In genomic region chr19:6476155-6476895, GRCh38 we compare ENCODE assay signal across 8 cellular contexts. TPM values are rescaled to one million over a fixed set of nuclear protein-coding genes. Genes with fewer than 3 reads are reported as not detected.
DNase-seq lines count a peak whose midpoint lies in the region; ATAC-seq and TF ChIP-seq lines count a peak whose summit lies in the region.

No MANE protein-coding gene starts in this region.

- H3K4me1 ChIP-seq in ES-I3 (ENCODE audit: insufficient read depth, low read length), result peaks cover 3% of the 10 kb centered on the region; the same call in 1 of the 2 replicates
- H3K4me1 ChIP-seq in testis, result no peaks in the 10 kb centered on the region

- no peaks in the 10 kb centered on the region for H3K36me3 Mint-ChIP-seq in natural killer cell treated with Interleukin-12 subunit alpha and Interleukin-12 subunit beta and Interleukin-15 and Interleukin-18, amount 100 ng/mL, for 72 hours

- no peak overlapping the region for H3K27ac ChIP-seq in testis

- no peaks in the 10 kb centered on the region for H3K9me3 Mint-ChIP-seq in natural killer cell treated with Interleukin-12 subunit alpha and Interleukin-12 subunit beta and Interleukin-15 and Interleukin-18, amount 100 ng/mL, for 72 hours

- no peak for TF ChIP-seq POLR2A in testis (IDR thresholded peaks at IDR 0.05)

- H3K9me3 ChIP-seq in ES-I3 (ENCODE audit: control insufficient read depth, insufficient read depth, low read length) (no peaks in the 10 kb centered on the region), testis (no peaks in the 10 kb centered on the region)

- H3K9ac ChIP-seq in ES-I3 (ENCODE audit: low read depth, low read length), result peak overlapping the region; percentile 64

- H3K27me3 Mint-ChIP-seq in natural killer cell treated with Interleukin-12 subunit alpha and Interleukin-12 subunit beta and Interleukin-15 and Interleukin-18, amount 100 ng/mL, for 72 hours, result no peaks in the 10 kb centered on the region

- 12 to 16% methylated on average over 11 to 33 of the region's 33 CpGs for WGBS in testis, 2 donors

- intact Hi-C loops in testis (cut with DNase I; ENCODE audit: low total_unique reads), result no loop called here

- H3K27ac Mint-ChIP-seq in natural killer cell treated with Interleukin-12 subunit alpha and Interleukin-12 subunit beta and Interleukin-15 and Interleukin-18, amount 100 ng/mL, for 72 hours, result no peak overlapping the region

- no peaks in the 10 kb centered on the region for H3K36me3 ChIP-seq in ES-I3 (ENCODE audit: insufficient read depth, low read length)
- no peaks in the 10 kb centered on the region for H3K36me3 ChIP-seq in testis (ENCODE audit: low read depth, missing control alignments)

- DNase-seq in NCI-H774 (lab: John Stamatoyannopoulos, UW), result peak; percentile 77
- peak; percentile 87 to 90 for DNase-seq in activated T-cell treated with anti-CD3 and anti-CD28 coated beads, Interleukin-2, amount 50 U/mL, for 48 hours
- DNase-seq in fibroblast of pulmonary artery (ENCODE audit: low read depth), result peak; percentile 46
- DNase-seq in natural killer cell treated with Interleukin-12 subunit alpha and Interleukin-12 subunit beta and Interleukin-15 and Interleukin-18, amount 100 ng/mL, for 72 hours (ENCODE audit: low spot score), result no peak
- DNase-seq in testis, result peak; percentile 83
- no peak for DNase-seq in NOMO-1 (lab: John Stamatoyannopoulos, UW; ENCODE audit: unreplicated experiment in 2 of 2)

- H3K4me3 Mint-ChIP-seq in natural killer cell treated with Interleukin-12 subunit alpha and Interleukin-12 subunit beta and Interleukin-15 and Interleukin-18, amount 100 ng/mL, for 72 hours, result no peak overlapping the region

- TF ChIP-seq CTCF in fibroblast of pulmonary artery (IDR thresholded peaks at IDR 0.05; ENCODE audit: low read length, missing control alignments), result no peak
- no peak for TF ChIP-seq CTCF in testis (IDR thresholded peaks at IDR 0.05)

- peak; percentile 86 to 90 for ATAC-seq in natural killer cell treated with Interleukin-12 subunit alpha and Interleukin-12 subunit beta and Interleukin-15 and Interleukin-18, amount 100 ng/mL, for 72 hours
- no peak for ATAC-seq in GM18909 (IDR thresholded peaks at IDR 0.05; ENCODE audit: poor library complexity, unreplicated experiment)

- peaks cover 14 to 15% of the 10 kb centered on the region in 2 donors for H3K4me1 Mint-ChIP-seq in natural killer cell treated with Interleukin-12 subunit alpha and Interleukin-12 subunit beta and Interleukin-15 and Interleukin-18, amount 100 ng/mL, for 72 hours (ENCODE audit: low read depth in 2 of 2)

- H3K4me3 ChIP-seq in fibroblast of pulmonary artery (replicated peaks; ENCODE audit: low read depth, low read length) (no peak overlapping the region), testis (peak overlapping the region; percentile 15 to 25)

- no peaks in the 10 kb centered on the region for H3K27me3 ChIP-seq in testis

RNA-seq across cellular contexts. Expression of gene DENND1C, which starts 5.3 kb away (rescaled TPM):
- total RNA-seq in natural killer cell treated with Interleukin-12 subunit alpha and Interleukin-12 subunit beta and Interleukin-15 and Interleukin-18, amount 100 ng/mL, for 72 hours, result 100 to 1,000 TPM in 1 of 2 donors, 10 to 100 TPM in 1; 73.6 to 131 TPM
- total RNA-seq in testis, result 1 to 10 TPM; 1.9 to 3.2 TPM
- polyA plus RNA-seq in testis (ENCODE audit: insufficient read depth, low read depth, low replicate concordance), result 2.9 TPM

RNA-seq across cellular contexts. Expression of gene CRB3, which starts 12.3 kb away (rescaled TPM):
- not detected for total RNA-seq in natural killer cell treated with Interleukin-12 subunit alpha and Interleukin-12 subunit beta and Interleukin-15 and Interleukin-18, amount 100 ng/mL, for 72 hours
- 1 to 10 TPM; 1.2 to 2.0 TPM for total RNA-seq in testis
- polyA plus RNA-seq in testis (ENCODE audit: insufficient read depth, low read depth, low replicate concordance), result 2.3 TPM

RNA-seq across cellular contexts. Expression of gene SLC25A23, which starts 16.7 kb away (rescaled TPM):
- 10 to 100 TPM in 1 of 2 donors, 1 to 10 TPM in 1; 5.4 to 10.5 TPM for total RNA-seq in natural killer cell treated with Interleukin-12 subunit alpha and Interleukin-12 subunit beta and Interleukin-15 and Interleukin-18, amount 100 ng/mL, for 72 hours
- total RNA-seq in testis, result 10 to 100 TPM; 34.3 to 38.5 TPM
- 26.9 TPM for polyA plus RNA-seq in testis (ENCODE audit: insufficient read depth, low read depth, low replicate concordance)

RNA-seq across cellular contexts. Expression of gene TUBB4A, which starts 25.8 kb away (rescaled TPM):
- 1 to 10 TPM; 1.4 to 3.2 TPM for total RNA-seq in natural killer cell treated with Interleukin-12 subunit alpha and Interleukin-12 subunit beta and Interleukin-15 and Interleukin-18, amount 100 ng/mL, for 72 hours
- total RNA-seq in testis, result 100 to 1,000 TPM; 217 to 277 TPM
- 205 TPM for polyA plus RNA-seq in testis (ENCODE audit: insufficient read depth, low read depth, low replicate concordance)

RNA-seq across cellular contexts. Expression of gene SLC25A41, which starts 42.8 kb away (rescaled TPM):
- total RNA-seq in natural killer cell treated with Interleukin-12 subunit alpha and Interleukin-12 subunit beta and Interleukin-15 and Interleukin-18, amount 100 ng/mL, for 72 hours, result not detected
- total RNA-seq in testis, result 1 to 10 TPM; 3.2 to 3.9 TPM
- 7.6 TPM for polyA plus RNA-seq in testis (ENCODE audit: insufficient read depth, low read depth, low replicate concordance)

Comparison
In these comparisons a context has a peak if more than half of its experiments do, and no peak if none do; other contexts are left out.
1. DNase-seq: peak in NCI-H774 (single experiment), activated T-cell treated with anti-CD3 and anti-CD28 coated beads, Interleukin-2, amount 50 U/mL, for 48 hours (2 of 2), fibroblast of pulmonary artery (single experiment) and testis (single experiment); none in natural killer cell treated with Interleukin-12 subunit alpha and Interleukin-12 subunit beta and Interleukin-15 and Interleukin-18, amount 100 ng/mL, for 72 hours (single experiment) and NOMO-1 (0 of 2).
2. RNA of gene DENND1C, which starts 5.3 kb away (total RNA-seq): 73.6 to 131 TPM in natural killer cell treated with Interleukin-12 subunit alpha and Interleukin-12 subunit beta and Interleukin-15 and Interleukin-18, amount 100 ng/mL, for 72 hours; 1.9 to 3.2 TPM in testis; every median in the first group is over 10 times any median in the second.